In the genomic region with DNA sequence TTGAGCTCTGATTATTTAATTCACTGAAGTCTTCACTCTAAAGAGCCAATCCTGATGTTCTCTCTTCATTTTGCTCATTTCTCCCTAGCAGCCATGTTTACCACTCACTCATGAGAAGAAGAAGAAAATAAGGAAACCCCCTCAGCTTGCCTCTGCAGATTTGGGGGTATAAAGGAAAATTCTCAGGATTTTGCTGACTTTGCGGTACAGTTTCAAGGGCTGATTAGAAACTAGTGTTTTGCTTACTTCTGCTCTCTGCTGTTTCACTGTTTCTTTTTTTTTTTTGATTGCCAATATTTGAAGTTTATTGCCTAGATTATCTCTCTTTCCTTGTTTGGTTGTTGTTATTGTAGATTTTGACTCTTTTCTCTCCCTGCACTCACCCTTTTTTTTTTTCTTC, we compare ENCODE assay signal across 17 cellular contexts.
"Had no signal": no experiment of that assay in that cellular context is flagged by ENCODE, and none has a peak within 500 bp of the region (broad histone marks: within the 10 kb centered on the region; RNA-seq: fewer than 3 reads in every experiment).

No MANE protein-coding gene starts in this region.

- H3K9me3 ChIP-seq: left ventricle myocardium inferior, mucosa of descending colon, SK-N-SH, upper lobe of left lung had no signal

- H3K9ac ChIP-seq: SK-N-SH had no signal

- DNase-seq: activated B cell treated with CpG ODN at 0.5 μM for 24 hours; activated gamma-delta T cell treated with Interleukin-2 at 50 U/mL for 16 hours; aorta; left ventricle myocardium inferior; mucosa of descending colon; naive thymus-derived CD8-positive, alpha-beta T cell; posterior cingulate gyrus; retina; SK-N-SH; stimulated activated CD4-positive, alpha-beta T cell treated with anti-CD3 and anti-CD28 coated beads, Interleukin-2, amount 100 ng/mL, for 48 hours; stimulated activated naive CD8-positive, alpha-beta T cell treated with anti-CD3 and anti-CD28 coated beads, Interleukin-15, Interleukin-2, amounts not matched to agents 100 U/mL and 50 U/mL, for 24 hours; upper lobe of left lung had no signal

- H3K4me1 ChIP-seq: left ventricle myocardium inferior had no signal

- ATAC-seq: esophagus mucosa; mucosa of descending colon; naive thymus-derived CD8-positive, alpha-beta T cell; stimulated activated naive CD8-positive, alpha-beta T cell treated with anti-CD3 and anti-CD28 coated beads, Interleukin-15, Interleukin-2, amounts not matched to agents 100 U/mL and 50 U/mL, for 24 hours had no signal

- H3K27ac Mint-ChIP-seq: activated B cell treated with CpG ODN at 0.5 μM for 24 hours had no signal

- H2AFZ ChIP-seq: hepatocyte had no signal

- H3K4me1 Mint-ChIP-seq: activated B cell treated with CpG ODN at 0.5 μM for 24 hours had no signal

- H3K9me3 Mint-ChIP-seq: activated B cell treated with CpG ODN at 0.5 μM for 24 hours; naive thymus-derived CD8-positive, alpha-beta T cell had no signal

- H3K4me3 Mint-ChIP-seq: activated B cell treated with CpG ODN at 0.5 μM for 24 hours; naive thymus-derived CD8-positive, alpha-beta T cell had no signal

- H3K4me2 ChIP-seq: hepatocyte, SK-N-SH had no signal

- H3K27me3 Mint-ChIP-seq: activated B cell treated with CpG ODN at 0.5 μM for 24 hours; naive thymus-derived CD8-positive, alpha-beta T cell had no signal

- H3K27ac ChIP-seq: hepatocyte, left ventricle myocardium inferior, upper lobe of left lung had no signal

- H3K4me3 ChIP-seq: hepatocyte, left ventricle myocardium inferior, mucosa of descending colon, upper lobe of left lung had no signal

- H3K79me2 ChIP-seq: hepatocyte had no signal

- H3K27me3 ChIP-seq: hepatocyte, upper lobe of left lung had no signal

- FAIRE-seq: bronchial epithelial cell, endometrium, keratinocyte had no signal
